1 cellular context compared by ENCODE assay signal in genomic region chr1:169491845-169492281, GRCh38.
TF ChIP-seq lines count a peak whose summit lies in the region.

No MANE protein-coding gene starts in this region.

TF ChIP-seq in WTC11, 78 proteins besides CTCF, POLR2A, EP300 and RAD21 (continued from another document):
- TF ChIP-seq CDX4 (CRISPR knock-in tag; IDR thresholded peaks at IDR 0.05; ENCODE audit: borderline replicate concordance) (no peak), NFE2L1 (CRISPR knock-in tag; IDR thresholded peaks at IDR 0.05) (no peak), CREB1 (CRISPR knock-in tag; IDR thresholded peaks at IDR 0.05) (no peak)
